ENCODE assay signal across 9 cellular contexts in the genomic region with DNA sequence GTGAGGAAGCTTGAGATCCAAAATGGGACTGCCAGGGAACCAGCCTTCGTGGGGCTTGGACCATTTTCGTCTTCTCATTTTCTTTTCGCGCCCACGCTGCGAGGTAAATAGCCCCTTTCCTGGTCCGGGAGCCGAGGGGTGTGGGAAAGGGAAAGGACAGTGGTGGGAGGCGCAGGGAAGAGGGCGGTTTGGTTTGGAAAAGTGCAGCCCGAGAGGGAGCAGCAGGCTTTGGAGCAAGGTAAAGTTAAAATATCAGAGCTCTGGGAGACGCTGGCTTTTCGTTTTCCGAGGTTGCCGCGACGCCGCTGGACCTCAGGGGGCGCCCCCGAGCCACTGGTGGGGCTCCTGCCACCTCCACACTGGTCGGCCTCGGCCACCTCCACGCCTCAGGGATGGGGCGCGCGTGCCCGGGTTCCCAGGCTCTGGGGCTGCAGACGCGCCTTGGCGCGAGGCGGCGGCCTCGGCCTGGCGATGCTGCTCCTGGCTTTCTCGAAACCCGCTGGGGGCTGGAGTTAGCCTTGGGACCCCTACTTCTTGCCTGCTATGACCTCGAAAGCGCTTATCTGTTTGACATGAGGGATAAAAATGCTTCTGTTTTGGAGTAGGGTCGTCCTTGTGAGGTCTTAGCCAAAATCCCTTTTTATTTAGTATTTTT. TPM values are rescaled to one million over a fixed set of nuclear protein-coding genes. Genes with fewer than 3 reads are reported as not detected.
DNase-seq lines count a peak whose midpoint lies in the region; ATAC-seq, FAIRE-seq and TF ChIP-seq lines count a peak whose summit lies in the region.
"Had no signal": no experiment of that assay in that cellular context is flagged by ENCODE, and none has a peak within 500 bp of the region (broad histone marks: within the 10 kb centered on the region; RNA-seq: fewer than 3 reads in every experiment).

No MANE protein-coding gene starts in this region.

- POLR2A ChIA-PET in HEK293 (lab: Yijun Ruan, JAX), result interaction anchor here (0.6 to 1.1 kb wide), 3 partner anchors 34 to 291 kb away, joined by 3 to 5 read pairs (median 3); no protein-coding TSS in a partner anchor

- peak overlapping the region; percentile 36; the same call in 1 of the 2 replicates for H3K27ac ChIP-seq in HEK293 (ENCODE audit: extremely low read depth, low read depth, low read length)

- H3K27me3 ChIP-seq in bronchial epithelial cell (ENCODE audit: control insufficient read depth, insufficient read depth, low read length), result no peaks in the 10 kb centered on the region
- H3K27me3 ChIP-seq in skeletal muscle satellite cell (ENCODE audit: control insufficient read depth, insufficient read depth, low read length), result no peaks in the 10 kb centered on the region

- peak; percentile 93 for TF ChIP-seq CTCF in HEK293 (tag by site-specific recombination; IDR thresholded peaks at IDR 0.05)
- TF ChIP-seq CTCF in bronchial epithelial cell (IDR thresholded peaks at IDR 0.05; ENCODE audit: insufficient read depth, low read length, severe bottlenecking), result peak; percentile 82

- peak overlapping the region; percentile 96 for H3K9ac ChIP-seq in skeletal muscle satellite cell (ENCODE audit: low read depth, low read length)

- H3K4me2 ChIP-seq in skeletal muscle satellite cell (ENCODE audit: low read length), result peak overlapping the region; percentile 100

- CTCF ChIA-PET in HEK293 (lab: Yijun Ruan, JAX), result interaction anchor here (0.5 to 1.6 kb wide), 11 partner anchors 9 to 1804 kb away, joined by 3 to 7 read pairs (median 3); no protein-coding TSS in a partner anchor

- DNase-seq in AG20443 (ENCODE audit: low spot score) (peak; percentile 86), bronchial epithelial cell (ENCODE audit: low read depth) (peak; percentile 33), iris pigment epithelial cell (ENCODE audit: low read depth) (peak; percentile 69), NOMO-1 (lab: John Stamatoyannopoulos, UW; ENCODE audit: unreplicated experiment in 2 of 2) (no peak), NCI-H510A (lab: John Stamatoyannopoulos, UW) (no peak)

- H3K9me3 ChIP-seq in HEK293 (ENCODE audit: control insufficient read depth, insufficient read depth, low read depth, low read length) (no peaks in the 10 kb centered on the region), skeletal muscle satellite cell (replicated peaks; ENCODE audit: low read length) (no peaks in the 10 kb centered on the region)

- FAIRE-seq in bronchial epithelial cell (lab: Jason Lieb, UNC), result no peak
- FAIRE-seq: islet of Langerhans had no signal

- ATAC-seq in HG03175 (IDR thresholded peaks at IDR 0.05; ENCODE audit: unreplicated experiment), result no peak

- H3K4me1 ChIP-seq in HEK293 (ENCODE audit: control insufficient read depth, insufficient read depth, low read length), result no peaks in the 10 kb centered on the region; the same call in 1 of the 2 replicates
- H3K4me1 ChIP-seq in skeletal muscle satellite cell (ENCODE audit: control insufficient read depth, insufficient read depth, low read length), result peaks cover 32% of the 10 kb centered on the region

- peak overlapping the region; percentile 19; the same call in 1 of the 2 replicates for H3K4me3 ChIP-seq in HEK293 (ENCODE audit: low read depth, low read length)
- peak overlapping the region; percentile 12 for H3K4me3 ChIP-seq in bronchial epithelial cell (ENCODE audit: low read depth, low read length)
- H3K4me3 ChIP-seq in skeletal muscle satellite cell (ENCODE audit: low read length), result peak overlapping the region; percentile 89

- H3K36me3 ChIP-seq in HEK293 (ENCODE audit: control insufficient read depth in 2 of 2, insufficient read depth in 1 of 2, low read length in 2 of 2) (no peaks in the 10 kb centered on the region), bronchial epithelial cell (ENCODE audit: control insufficient read depth, insufficient read depth, low read length) (no peaks in the 10 kb centered on the region), skeletal muscle satellite cell (ENCODE audit: insufficient read depth, low read length) (no peaks in the 10 kb centered on the region)

TF ChIP-seq in HEK293, 187 proteins besides CTCF, POLR2A, EP300 and RAD21 (continues in another document):
- TF ChIP-seq PRDM1 (tag by site-specific recombination; IDR thresholded peaks at IDR 0.05) (0 out of 2 replicates have a peak, but pooled peaks have one; percentile 33), ZNF792 (tag by site-specific recombination; IDR thresholded peaks at IDR 0.05) (no peak), ZBTB20 (tag by site-specific recombination; IDR thresholded peaks at IDR 0.05) (peak; percentile 96), ZIC2 (tag by site-specific recombination; IDR thresholded peaks at IDR 0.05) (no peak), IKZF3 (tag by site-specific recombination; IDR thresholded peaks at IDR 0.05) (peak; percentile 27; the same call in 1 of the 2 replicates), ZNF335 (tag by site-specific recombination; conservative IDR thresholded peaks at IDR 0.05) (0 out of 2 replicates have a peak, but pooled peaks have one; percentile 14), ZFP37 (tag by site-specific recombination; IDR thresholded peaks at IDR 0.05) (peak; percentile 61; the same call in 1 of the 2 replicates), YY1 (tag by site-specific recombination; IDR thresholded peaks at IDR 0.05) (no peak), ZNF311 (tag by site-specific recombination; IDR thresholded peaks at IDR 0.05; ENCODE audit: borderline replicate concordance) (no peak), ZEB2 (tag by site-specific recombination; IDR thresholded peaks at IDR 0.05) (peak; percentile 26; the same call in 1 of the 2 replicates), ZNF843 (tag by site-specific recombination; IDR thresholded peaks at IDR 0.05) (peak; percentile 12; the same call in 1 of the 2 replicates), ZBTB26 (tag by site-specific recombination; optimal IDR thresholded peaks at IDR 0.05) (peak; percentile 76), GLIS1 (tag by site-specific recombination; IDR thresholded peaks at IDR 0.05) (peak; percentile 13; the same call in 1 of the 2 replicates), EGR2 (tag by site-specific recombination; IDR thresholded peaks at IDR 0.05; ENCODE audit: low read depth) (peak; percentile 73), ZNF394 (tag by site-specific recombination; IDR thresholded peaks at IDR 0.05; ENCODE audit: borderline replicate concordance) (peak; percentile 26; the same call in 1 of the 2 replicates), ZNF501 (tag by site-specific recombination; IDR thresholded peaks at IDR 0.05) (peak; percentile 43; the same call in 1 of the 2 replicates)
- TF ChIP-seq, protein P1, sequence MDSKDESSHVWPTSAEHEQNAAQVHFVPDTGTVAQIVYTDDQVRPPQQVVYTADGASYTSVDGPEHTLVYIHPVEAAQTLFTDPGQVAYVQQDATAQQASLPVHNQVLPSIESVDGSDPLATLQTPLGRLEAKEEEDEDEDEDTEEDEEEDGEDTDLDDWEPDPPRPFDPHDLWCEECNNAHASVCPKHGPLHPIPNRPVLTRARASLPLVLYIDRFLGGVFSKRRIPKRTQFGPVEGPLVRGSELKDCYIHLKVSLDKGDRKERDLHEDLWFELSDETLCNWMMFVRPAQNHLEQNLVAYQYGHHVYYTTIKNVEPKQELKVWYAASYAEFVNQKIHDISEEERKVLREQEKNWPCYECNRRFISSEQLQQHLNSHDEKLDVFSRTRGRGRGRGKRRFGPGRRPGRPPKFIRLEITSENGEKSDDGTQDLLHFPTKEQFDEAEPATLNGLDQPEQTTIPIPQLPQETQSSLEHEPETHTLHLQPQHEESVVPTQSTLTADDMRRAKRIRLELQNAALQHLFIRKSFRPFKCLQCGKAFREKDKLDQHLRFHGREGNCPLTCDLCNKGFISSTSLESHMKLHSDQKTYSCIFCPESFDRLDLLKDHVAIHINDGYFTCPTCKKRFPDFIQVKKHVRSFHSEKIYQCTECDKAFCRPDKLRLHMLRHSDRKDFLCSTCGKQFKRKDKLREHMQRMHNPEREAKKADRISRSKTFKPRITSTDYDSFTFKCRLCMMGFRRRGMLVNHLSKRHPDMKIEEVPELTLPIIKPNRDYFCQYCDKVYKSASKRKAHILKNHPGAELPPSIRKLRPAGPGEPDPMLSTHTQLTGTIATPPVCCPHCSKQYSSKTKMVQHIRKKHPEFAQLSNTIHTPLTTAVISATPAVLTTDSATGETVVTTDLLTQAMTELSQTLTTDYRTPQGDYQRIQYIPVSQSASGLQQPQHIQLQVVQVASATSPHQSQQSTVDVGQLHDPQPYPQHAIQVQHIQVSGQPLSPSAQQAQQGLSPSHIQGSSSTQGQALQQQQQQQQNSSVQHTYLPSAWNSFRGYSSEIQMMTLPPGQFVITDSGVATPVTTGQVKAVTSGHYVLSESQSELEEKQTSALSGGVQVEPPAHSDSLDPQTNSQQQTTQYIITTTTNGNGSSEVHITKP (tag by site-specific recombination; IDR thresholded peaks at IDR 0.05), result 0 out of 2 replicates have a peak, but pooled peaks have one; percentile 39
- TF ChIP-seq, protein P2, sequence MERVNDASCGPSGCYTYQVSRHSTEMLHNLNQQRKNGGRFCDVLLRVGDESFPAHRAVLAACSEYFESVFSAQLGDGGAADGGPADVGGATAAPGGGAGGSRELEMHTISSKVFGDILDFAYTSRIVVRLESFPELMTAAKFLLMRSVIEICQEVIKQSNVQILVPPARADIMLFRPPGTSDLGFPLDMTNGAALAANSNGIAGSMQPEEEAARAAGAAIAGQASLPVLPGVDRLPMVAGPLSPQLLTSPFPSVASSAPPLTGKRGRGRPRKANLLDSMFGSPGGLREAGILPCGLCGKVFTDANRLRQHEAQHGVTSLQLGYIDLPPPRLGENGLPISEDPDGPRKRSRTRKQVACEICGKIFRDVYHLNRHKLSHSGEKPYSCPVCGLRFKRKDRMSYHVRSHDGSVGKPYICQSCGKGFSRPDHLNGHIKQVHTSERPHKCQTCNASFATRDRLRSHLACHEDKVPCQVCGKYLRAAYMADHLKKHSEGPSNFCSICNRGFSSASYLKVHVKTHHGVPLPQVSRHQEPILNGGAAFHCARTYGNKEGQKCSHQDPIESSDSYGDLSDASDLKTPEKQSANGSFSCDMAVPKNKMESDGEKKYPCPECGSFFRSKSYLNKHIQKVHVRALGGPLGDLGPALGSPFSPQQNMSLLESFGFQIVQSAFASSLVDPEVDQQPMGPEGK (tag by site-specific recombination; IDR thresholded peaks at IDR 0.05), result peak; percentile 53

RNA-seq across cellular contexts. Expression of gene PTPRG, which starts 3.2 kb away (rescaled TPM):
- total RNA-seq in bronchial epithelial cell, result 9.6 and 11.1 TPM in 2 replicates
- 41.3 and 52.2 TPM in 2 replicates for total RNA-seq in skeletal muscle satellite cell (2012; rRNA removed)

Comparison
In these comparisons a context has a peak if more than half of its experiments do, and no peak if none do; other contexts are left out.
1. DNase-seq: peak in AG20443 (single experiment), bronchial epithelial cell (single experiment) and iris pigment epithelial cell (single experiment); none in NOMO-1 (0 of 2) and NCI-H510A (single experiment).
2. H3K4me3 ChIP-seq: peak in every context shown above with its lines; median percentile 89 in skeletal muscle satellite cell; 19 in HEK293; 12 in bronchial epithelial cell.